Comparison of ENCODE assay signal across 13 cellular contexts in genomic region chrX:30635630-30636029, GRCh38. TPM values are rescaled to one million over a fixed set of nuclear protein-coding genes. Genes with fewer than 3 reads are reported as not detected.
A peak's percentile ranks its signal among the peaks of the same experiment; 100 is the strongest.
DNase-seq lines count a peak whose midpoint lies in the region; ATAC-seq, FAIRE-seq and TF ChIP-seq lines count a peak whose summit lies in the region.
"Had no signal": no experiment of that assay in that cellular context is flagged by ENCODE, and none has a peak within 500 bp of the region (broad histone marks: within the 10 kb centered on the region; RNA-seq: fewer than 3 reads in every experiment).

No MANE protein-coding gene starts in this region.

- no peaks in the 10 kb centered on the region for H3K4me1 Mint-ChIP-seq in WTC11

- no peak overlapping the region for H3K9ac ChIP-seq in kidney (ENCODE audit: low read length in 2 of 2)
- H3K9ac ChIP-seq: KMS-11 had no signal

- no peaks in the 10 kb centered on the region for H3K27me3 Mint-ChIP-seq in WTC11 (ENCODE audit: low read depth)
- H3K27me3 Mint-ChIP-seq: activated T-cell treated with anti-CD3 and anti-CD28 coated beads, Interleukin-2, amount 50 U/mL, for 24 hours had no signal

- no peaks in the 10 kb centered on the region for H3K36me3 Mint-ChIP-seq in WTC11

- H3K4me3 ChIP-seq in AG10803 (ENCODE audit: low read length) (no peak overlapping the region), kidney (ENCODE audit: low read length in 2 of 2) (no peak overlapping the region), lower leg skin (ENCODE audit: low read depth, poor library complexity, severe bottlenecking) (no peak overlapping the region)

- CTCF ChIA-PET in WTC11 (lab: Charles Lee), result interaction anchor here (0.7 to 1.4 kb wide), 11 partner anchors 9 to 1981 kb away, joined by 3 to 7 read pairs (median 4); no protein-coding TSS in a partner anchor

- H3K9me3 ChIP-seq in kidney (ENCODE audit: control insufficient read depth in 1 of 2, low read length in 2 of 2), result no peaks in the 10 kb centered on the region

- 71% methylated on average over 4 of the region's 4 CpGs for WGBS in lower leg skin, 2 donors

- POLR2A ChIA-PET in WTC11 (lab: Charles Lee), result no interaction called here

- peak; percentile 95 for FAIRE-seq in kidney (lab: Jason Lieb, UNC)

- H3K27ac Mint-ChIP-seq in WTC11, result no peak overlapping the region
- H3K27ac Mint-ChIP-seq: activated T-cell treated with anti-CD3 and anti-CD28 coated beads, Interleukin-2, amount 50 U/mL, for 24 hours had no signal

- DNase-seq in AG10803 (ENCODE audit: low read depth) (no peak), kidney (no peak), WTC11 (ENCODE audit: low spot score) (no peak), lower leg skin (ENCODE audit: low spot score in 2 of 2) (no peak)
- no peak for DNase-seq in activated CD8-positive, alpha-beta memory T cell treated with anti-CD3 and anti-CD28 coated beads for 24 hours
- DNase-seq: activated T-cell treated with anti-CD3 and anti-CD28 coated beads, Interleukin-2, amount 50 U/mL, for 24 hours; SHP77 had no signal

- no peaks in the 10 kb centered on the region for H3K36me3 ChIP-seq in kidney (ENCODE audit: control insufficient read depth in 1 of 2, insufficient read depth in 2 of 2, low read length in 2 of 2)

- no peak overlapping the region for H3K4me3 Mint-ChIP-seq in WTC11
- H3K4me3 Mint-ChIP-seq: activated T-cell treated with anti-CD3 and anti-CD28 coated beads, Interleukin-2, amount 50 U/mL, for 24 hours had no signal

- no peak for TF ChIP-seq POLR2A in lower leg skin (IDR thresholded peaks at IDR 0.05)

- H3K9me3 Mint-ChIP-seq in WTC11, result peaks cover 2% of the 10 kb centered on the region
- H3K9me3 Mint-ChIP-seq: activated T-cell treated with anti-CD3 and anti-CD28 coated beads, Interleukin-2, amount 50 U/mL, for 24 hours had no signal

- ATAC-seq in GM21737 (IDR thresholded peaks at IDR 0.05; ENCODE audit: unreplicated experiment), result no peak
- no peak for ATAC-seq in WTC11

- no peaks in the 10 kb centered on the region for H3K4me1 ChIP-seq in kidney (ENCODE audit: control insufficient read depth in 1 of 2, insufficient read depth in 1 of 2, low read depth in 1 of 2, low read length in 2 of 2)

- TF ChIP-seq CTCF in AG10803 (conservative IDR thresholded peaks at IDR 0.05; ENCODE audit: low read length) (peak; percentile 51), GM12872 (IDR thresholded peaks at IDR 0.05; ENCODE audit: insufficient read depth, low read depth, low read length) (peak; percentile 23; the same call in 1 of the 3 replicates), VCaP (conservative IDR thresholded peaks at IDR 0.05) (peak; percentile 76), kidney (IDR thresholded peaks at IDR 0.05; ENCODE audit: borderline replicate concordance, extremely low read depth, insufficient read depth) (peak; percentile 33), WTC11 (IDR thresholded peaks at IDR 0.05) (no peak), lower leg skin (IDR thresholded peaks at IDR 0.05) (no peak)

- H3K27ac ChIP-seq in VCaP (no peak overlapping the region), kidney (ENCODE audit: low read depth in 2 of 2, low read length in 2 of 2) (no peak overlapping the region)
- H3K27ac ChIP-seq: epithelial cell of prostate, KMS-11 had no signal

- intact Hi-C loops in kidney (cut with DNase I), result no loop called here
- intact Hi-C loops in lower leg skin (cut with DNase I; ENCODE audit: low total_unique reads), result no loop called here

TF ChIP-seq in WTC11, 78 proteins besides CTCF, POLR2A, EP300 and RAD21:
- TF ChIP-seq SMAD3 (CRISPR knock-in tag; IDR thresholded peaks at IDR 0.05; ENCODE audit: borderline replicate concordance) (no peak), ZNF121 (CRISPR knock-in tag; IDR thresholded peaks at IDR 0.05) (no peak), NR2C2 (CRISPR knock-in tag; IDR thresholded peaks at IDR 0.05) (no peak), HMGXB4 (CRISPR knock-in tag; IDR thresholded peaks at IDR 0.05) (no peak), ZNF263 (CRISPR knock-in tag; IDR thresholded peaks at IDR 0.05; ENCODE audit: low read depth) (no peak), GABPB1 (CRISPR knock-in tag; IDR thresholded peaks at IDR 0.05) (no peak)

RNA-seq across cellular contexts. Expression of gene GK, which starts 17.6 kb away (rescaled TPM):
- 12.5 TPM for total RNA-seq in kidney
- polyA plus RNA-seq in kidney (ENCODE audit: insufficient read depth, low read depth, low replicate concordance), result 73.8 TPM
- 5.3 to 7.5 TPM (median 5.3 TPM) in 3 replicates for total RNA-seq in WTC11 (2021)
- total RNA-seq in lower leg skin, result 10 to 100 TPM in 1 of 4 donors, 1 to 10 TPM in 3; 2.8 to 10.6 (median 6.4) TPM

RNA-seq across cellular contexts. Expression of gene TASL, which starts 58.1 kb away (rescaled TPM):
- total RNA-seq in kidney (1.8 TPM), WTC11 (2021) (not detected in 3 replicates), lower leg skin (1 to 10 TPM in 2 of 4 donors, under 1 TPM in 2; 0.34 to 1.5 (median 0.94) TPM)
- polyA plus RNA-seq in kidney (ENCODE audit: insufficient read depth, low read depth, low replicate concordance), result 0.22 TPM
- total RNA-seq: myocyte had no signal

Comparison
In these comparisons a context has a peak if more than half of its experiments do, and no peak if none do; other contexts are left out.
1. CTCF ChIP-seq: peak in AG10803 (single experiment), GM12872 (single experiment), VCaP (single experiment) and kidney (single experiment); none in WTC11 (single experiment) and lower leg skin (0 of 3).